In genomic region chr4:120749445-120750151, GRCh38 we compare ENCODE assay signal across 12 cellular contexts.
DNase-seq lines count a peak whose midpoint lies in the region; ATAC-seq and TF ChIP-seq lines count a peak whose summit lies in the region.
"Had no signal": no experiment of that assay in that cellular context is flagged by ENCODE, and none has a peak within 500 bp of the region (broad histone marks: within the 10 kb centered on the region; RNA-seq: fewer than 3 reads in every experiment).

No MANE protein-coding gene starts in this region.

- no peak overlapping the region for H3K27ac ChIP-seq in sigmoid colon
- H3K27ac ChIP-seq: esophagus muscularis mucosa, HL-60, uterus had no signal

- H3K4me3 ChIP-seq in sigmoid colon (no peak overlapping the region), H7 (ENCODE audit: insufficient read depth, low read depth, low read length) (no peak overlapping the region)
- H3K4me3 ChIP-seq: esophagus muscularis mucosa, uterus had no signal

- H3K36me3 ChIP-seq in sigmoid colon, result peaks cover 0 to 22% (median 0%) of the 10 kb centered on the region in 4 donors
- H3K36me3 ChIP-seq in H7 (replicated peaks; ENCODE audit: control insufficient read depth, insufficient read depth, low read length), result no peaks in the 10 kb centered on the region
- H3K36me3 ChIP-seq: uterus had no signal

- H3K27me3 ChIP-seq in sigmoid colon, result no peaks in the 10 kb centered on the region
- no peaks in the 10 kb centered on the region for H3K27me3 ChIP-seq in H7 (ENCODE audit: control insufficient read depth, insufficient read depth, low read length)
- H3K27me3 ChIP-seq: esophagus muscularis mucosa, uterus had no signal

- TF ChIP-seq POLR2A in sigmoid colon (IDR thresholded peaks at IDR 0.05), result no peak

- H3K9me3 ChIP-seq in sigmoid colon, result no peaks in the 10 kb centered on the region

- TF ChIP-seq EP300 in sigmoid colon (IDR thresholded peaks at IDR 0.05), result no peak

- no peaks in the 10 kb centered on the region for H3K4me1 ChIP-seq in sigmoid colon
- H3K4me1 ChIP-seq: esophagus muscularis mucosa, uterus had no signal

- DNase-seq in NCI-H1436 treated with DMSO at 0.1 percent for 48 hours (lab: John Stamatoyannopoulos, UW), result peak; percentile 60
- DNase-seq in myocyte (ENCODE audit: low read depth), result peak; percentile 81
- DNase-seq in OCI-M1 (lab: John Stamatoyannopoulos, UW), result no peak
- no peak for DNase-seq in sigmoid colon
- no peak for DNase-seq in H7
- DNase-seq in SIG-M5 treated with dmso at 0.1 percent for 504 hours (lab: John Stamatoyannopoulos, UW; ENCODE audit: unreplicated experiment), result no peak
- DNase-seq: activated CD4-positive, alpha-beta T cell treated with anti-CD3 and anti-CD28 coated beads, Interleukin-2, amount 10 ng/mL, durations not matched to agents 24 days and 14 days; uterus had no signal

- peak; percentile 91 for ATAC-seq in GM19043 (IDR thresholded peaks at IDR 0.05; ENCODE audit: low read depth, unreplicated experiment)
- ATAC-seq in HG02852 (IDR thresholded peaks at IDR 0.05; ENCODE audit: unreplicated experiment), result peak; percentile 97

- intact Hi-C loops in sigmoid colon (cut with DNase I), result no loop called here

- no peak for TF ChIP-seq CTCF in sigmoid colon (IDR thresholded peaks at IDR 0.05)

- WGBS in sigmoid colon, 2 donors, result 58 to 84% methylated on average over 6 of the region's 6 CpGs

Comparison
In these comparisons a context has a peak if more than half of its experiments do, and no peak if none do; other contexts are left out.
1. DNase-seq: peak in NCI-H1436 treated with DMSO at 0.1 percent for 48 hours (single experiment) and myocyte (single experiment); none in OCI-M1 (single experiment), sigmoid colon (single experiment), H7 (single experiment) and SIG-M5 treated with dmso at 0.1 percent for 504 hours (single experiment).